In genomic region chr6:45651301-45651700, GRCh38 we compare ENCODE assay signal across 1 cellular context.
TF ChIP-seq lines count a peak whose summit lies in the region.

No MANE protein-coding gene starts in this region.

TF ChIP-seq in SK-N-SH, 30 proteins besides CTCF, POLR2A, EP300 and RAD21 (continued from another document):
- TF ChIP-seq REST (IDR thresholded peaks at IDR 0.05; ENCODE audit: low read depth, low read length) (no peak), CHD2 (IDR thresholded peaks at IDR 0.05; ENCODE audit: low read length, partially characterized antibody) (no peak)
TF ChIP-seq in SK-N-SH: peak in this region for 0.
